In genomic region chr3:10279384-10280176, GRCh38 we compare ENCODE assay signal across 1 cellular context.
A peak's percentile ranks its signal among the peaks of the same experiment; 100 is the strongest.
TF ChIP-seq lines count a peak whose summit lies in the region.

No MANE protein-coding gene starts in this region.

TF ChIP-seq in HCT116, 20 proteins besides CTCF, POLR2A, EP300 and RAD21:
- TF ChIP-seq ZNF274 (IDR thresholded peaks at IDR 0.05; ENCODE audit: low read depth, low read length) (no peak), ZFX (IDR thresholded peaks at IDR 0.05) (0 out of 2 replicates have a peak, but pooled peaks have one; percentile 11), SRF (IDR thresholded peaks at IDR 0.05; ENCODE audit: low read depth) (no peak)
